7 cellular contexts compared by ENCODE assay signal in genomic region chr1:174761257-174761760, GRCh38.
"Had no signal": no experiment of that assay in that cellular context is flagged by ENCODE, and none has a peak within 500 bp of the region (broad histone marks: within the 10 kb centered on the region; RNA-seq: fewer than 3 reads in every experiment).

No MANE protein-coding gene starts in this region.

- DNase-seq: GOT3, H7, HCEC 1CT, Karpas-422, KBM-7 had no signal

- H3K9ac ChIP-seq: KMS-11 had no signal

- H3K27ac ChIP-seq: KMS-11 had no signal

- H3K4me2 ChIP-seq: KMS-11 had no signal

- H3K27me3 Mint-ChIP-seq: IgD-negative memory B cell had no signal

- H3K4me3 Mint-ChIP-seq: IgD-negative memory B cell had no signal
